18 cellular contexts compared by ENCODE assay signal in genomic region chr4:168628251-168628650, GRCh38.
"Had no signal": no experiment of that assay in that cellular context is flagged by ENCODE, and none has a peak within 500 bp of the region (broad histone marks: within the 10 kb centered on the region; RNA-seq: fewer than 3 reads in every experiment).

No MANE protein-coding gene starts in this region.

- DNase-seq: cortex of kidney; effector memory CD4-positive, alpha-beta T cell; heart left ventricle; hippocampal formation; kidney glomerular epithelial cell; mammary epithelial cell; mucosa of descending colon; natural killer cell; posterior cingulate gyrus; small intestine; stimulated activated CD4-positive, alpha-beta T cell treated with anti-CD3 and anti-CD28 coated beads, Interleukin-2, amount 100 ng/mL, for 48 hours; stimulated activated naive CD4-positive, alpha-beta T cell treated with Interleukin-2 at 50 U/mL for 16 hours; uterus had no signal

- H3K27ac Mint-ChIP-seq: natural killer cell, type B pancreatic cell had no signal

- H3K9me3 Mint-ChIP-seq: natural killer cell, type B pancreatic cell had no signal

- H3K4me3 ChIP-seq: heart left ventricle, mucosa of descending colon, right atrium auricular region, uterus had no signal

- ATAC-seq: esophagus mucosa, heart left ventricle, mucosa of descending colon, natural killer cell had no signal

- H3K27me3 ChIP-seq: right atrium auricular region, uterus had no signal

- H3K9me3 ChIP-seq: heart left ventricle, mucosa of descending colon, right atrium auricular region, uterus had no signal

- H3K4me3 Mint-ChIP-seq: natural killer cell, type B pancreatic cell had no signal

- FAIRE-seq: endometrium, frontal cortex, small intestine had no signal

- H3K27ac ChIP-seq: heart left ventricle, right atrium auricular region, uterus had no signal

- H3K36me3 Mint-ChIP-seq: natural killer cell, type B pancreatic cell had no signal

- H3K36me3 ChIP-seq: heart left ventricle, right atrium auricular region, uterus had no signal
